12 cellular contexts compared by ENCODE assay signal in the genomic region with DNA sequence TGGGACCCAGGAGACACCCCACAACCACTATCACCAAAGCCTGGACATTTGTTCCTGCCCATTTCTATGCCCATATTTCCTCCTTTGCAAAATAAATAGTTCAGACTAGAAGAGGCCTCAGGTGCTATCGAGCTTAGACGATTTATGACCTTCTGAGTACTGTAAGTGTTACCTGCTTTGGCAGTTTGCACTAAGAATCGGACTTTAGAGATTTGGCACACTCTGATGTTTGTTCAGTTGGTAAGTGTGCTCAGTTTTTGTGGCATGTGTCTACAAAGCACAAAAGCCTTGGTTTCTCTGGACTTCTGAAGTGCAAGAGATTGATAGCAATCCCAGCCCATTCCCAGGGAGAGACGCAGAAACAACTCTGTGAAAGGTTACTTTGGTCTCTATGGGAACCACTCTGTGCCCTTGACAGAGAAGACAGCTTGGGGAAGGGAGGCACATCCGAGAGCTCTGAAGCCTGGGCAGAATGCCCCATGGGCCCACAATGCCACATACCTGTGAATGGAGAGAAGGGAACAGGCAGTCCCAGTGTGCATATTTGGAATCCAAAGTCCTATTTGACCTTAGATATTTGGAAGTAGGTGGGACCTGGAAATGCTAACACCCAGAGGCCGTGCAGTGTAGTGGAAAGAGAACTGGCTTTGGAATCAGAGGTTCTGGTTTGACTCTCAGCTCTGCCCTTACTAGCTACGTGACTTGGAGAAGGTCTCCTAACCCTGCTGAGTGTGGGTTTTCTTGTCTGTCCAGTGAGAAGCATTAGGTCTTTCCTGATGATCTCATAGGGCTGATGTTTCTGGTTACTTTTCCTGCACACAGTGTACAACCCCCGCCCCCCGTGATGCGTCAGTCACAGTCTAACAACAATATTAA.
DNase-seq lines count a peak whose midpoint lies in the region; ATAC-seq and TF ChIP-seq lines count a peak whose summit lies in the region.
"Had no signal": no experiment of that assay in that cellular context is flagged by ENCODE, and none has a peak within 500 bp of the region (broad histone marks: within the 10 kb centered on the region; RNA-seq: fewer than 3 reads in every experiment).

No MANE protein-coding gene starts in this region.

- H3K4me3 ChIP-seq in liver (ENCODE audit: low read depth in 1 of 3, low read length in 3 of 3) (peak overlapping the region in 1 of 3 donors; percentile 23), A673 (ENCODE audit: low read depth, low read length, poor library complexity, severe bottlenecking) (no peak overlapping the region)
- H3K4me3 ChIP-seq in CD8-positive, alpha-beta memory T cell (ENCODE audit: low read length): no peak overlapping the region
- H3K4me3 ChIP-seq: Peyer's patch had no signal

- no TSS peak for BruUV-seq in A673 (replicated peaks; lab: Mats Ljungman, UMichigan)

- POLR2A ChIA-PET in CD8-positive, alpha-beta memory T cell (lab: Charles Lee): no interaction called here
- POLR2A ChIA-PET in A673 (lab: Charles Lee; ENCODE audit: low non-redundant PET): no interaction called here

- peak; percentile 61 to 67 for TF ChIP-seq RAD21 in liver (IDR thresholded peaks at IDR 0.05)

- H3K9ac ChIP-seq in liver (ENCODE audit: low read depth in 1 of 2, low read length in 2 of 2): peak overlapping the region in 1 of 2 donors; percentile 19

- no peak for ATAC-seq in HG03571 (IDR thresholded peaks at IDR 0.05; ENCODE audit: unreplicated experiment)

- peak; percentile 99 for DNase-seq in DMS153 (lab: John Stamatoyannopoulos, UW)
- peak; percentile 68 for DNase-seq in NCI-H2029 (lab: John Stamatoyannopoulos, UW)
- peak; percentile 74 for DNase-seq in amniotic epithelial cell (ENCODE audit: low read depth)
- DNase-seq in NK-92 (lab: John Stamatoyannopoulos, UW; ENCODE audit: unreplicated experiment): no peak
- no peak for DNase-seq in CD8-positive, alpha-beta memory T cell
- no peak for DNase-seq in A673 (ENCODE audit: low spot score)
- DNase-seq: activated T-cell treated with anti-CD3 and anti-CD28 coated beads for 4 hours; NCI-H2171 treated with DMSO at 0.1 percent for 48 hours; Peyer's patch; stimulated activated CD4-positive, alpha-beta T cell treated with anti-CD3 and anti-CD28 coated beads, Interleukin-15, amount 100 ng/mL, for 24 hours had no signal

- 50% methylated on average over 10 of the region's 10 CpGs for WGBS in liver

- peaks cover 0 to 16% (median 14%) of the 10 kb centered on the region in 4 donors for H3K4me1 ChIP-seq in liver (ENCODE audit: control insufficient read depth in 4 of 4, insufficient read depth in 4 of 4, low read length in 3 of 4)
- H3K4me1 ChIP-seq in CD8-positive, alpha-beta memory T cell (ENCODE audit: insufficient read depth, low read length): no peaks in the 10 kb centered on the region
- H3K4me1 ChIP-seq in A673 (ENCODE audit: insufficient read depth, low read length, poor library complexity, severe bottlenecking): no peaks in the 10 kb centered on the region
- H3K4me1 ChIP-seq: Peyer's patch had no signal

- H3K9me3 ChIP-seq in liver (ENCODE audit: control insufficient read depth in 4 of 4, low read length in 3 of 4) (no peaks in the 10 kb centered on the region), A673 (ENCODE audit: low read depth, low read length, poor library complexity, severe bottlenecking) (no peaks in the 10 kb centered on the region)
- no peaks in the 10 kb centered on the region for H3K9me3 ChIP-seq in CD8-positive, alpha-beta memory T cell (ENCODE audit: low read length)
- H3K9me3 ChIP-seq: Peyer's patch had no signal

- H3K36me3 ChIP-seq in liver (ENCODE audit: control insufficient read depth in 4 of 4, insufficient read depth in 3 of 4, low read depth in 1 of 4, low read length in 3 of 4) (no peaks in the 10 kb centered on the region), A673 (ENCODE audit: insufficient read depth, low read length, poor library complexity, severe bottlenecking) (no peaks in the 10 kb centered on the region)
- H3K36me3 ChIP-seq in CD8-positive, alpha-beta memory T cell (ENCODE audit: insufficient read depth, low read length): no peaks in the 10 kb centered on the region
- H3K36me3 ChIP-seq: Peyer's patch had no signal

- H3K4me1 Mint-ChIP-seq in CD8-positive, alpha-beta memory T cell: no peaks in the 10 kb centered on the region

- intact Hi-C loops in A673 (cut with micrococcal nuclease; ENCODE audit: unreplicated experiment): no loop called here

- H3K27ac Mint-ChIP-seq in CD8-positive, alpha-beta memory T cell: no peak overlapping the region

- H3K27ac ChIP-seq in liver (ENCODE audit: low read depth in 1 of 2, low read length in 2 of 2) (peak overlapping the region; percentile 10 to 64), A673 (ENCODE audit: low read depth, low read length, poor library complexity, severe bottlenecking) (no peak overlapping the region)
- no peak overlapping the region for H3K27ac ChIP-seq in CD8-positive, alpha-beta memory T cell (ENCODE audit: low read depth, low read length)
- H3K27ac ChIP-seq: Peyer's patch had no signal

- H3K27me3 ChIP-seq in liver (ENCODE audit: control insufficient read depth in 4 of 4, insufficient read depth in 4 of 4, low read length in 3 of 4): no peaks in the 10 kb centered on the region
- no peaks in the 10 kb centered on the region for H3K27me3 ChIP-seq in CD8-positive, alpha-beta memory T cell (ENCODE audit: insufficient read depth, low read length, poor library complexity, severe bottlenecking)
- H3K27me3 ChIP-seq in A673 (replicated peaks; ENCODE audit: insufficient read depth, low read depth, low read length, poor library complexity): peaks cover 9% of the 10 kb centered on the region
- H3K27me3 ChIP-seq: Peyer's patch had no signal

- no peak overlapping the region for H3K4me3 Mint-ChIP-seq in CD8-positive, alpha-beta memory T cell

- no peaks in the 10 kb centered on the region for H3K36me3 Mint-ChIP-seq in CD8-positive, alpha-beta memory T cell

- no peaks in the 10 kb centered on the region for H3K27me3 Mint-ChIP-seq in CD8-positive, alpha-beta memory T cell

- TF ChIP-seq CTCF in liver (IDR thresholded peaks at IDR 0.05; ENCODE audit: low read depth, low read length, missing input control) (peak; percentile 36), A673 (conservative IDR thresholded peaks at IDR 0.05; ENCODE audit: low read depth, low read length) (no peak)

- peaks cover 0 to 2% (median 0%) of the 10 kb centered on the region in 5 donors for H3K9me3 Mint-ChIP-seq in CD8-positive, alpha-beta memory T cell

- CTCF ChIA-PET in CD8-positive, alpha-beta memory T cell (lab: Charles Lee): no interaction called here
- CTCF ChIA-PET in A673 (lab: Charles Lee): no interaction called here

TF ChIP-seq in liver, 16 proteins besides CTCF, POLR2A, EP300 and RAD21 (continues in another document):
- peak; percentile 86 for TF ChIP-seq YY1 (IDR thresholded peaks at IDR 0.05)
- TF ChIP-seq SP1 (IDR thresholded peaks at IDR 0.05): peak; percentile 99
- TF ChIP-seq JUND (IDR thresholded peaks at IDR 0.05): peak; percentile 44 to 87
- TF ChIP-seq HNF4A (conservative IDR thresholded peaks at IDR 0.05): peak; percentile 94 to 95
- TF ChIP-seq TAF1 (conservative IDR thresholded peaks at IDR 0.05): peak; percentile 66
- TF ChIP-seq, protein P1, sequence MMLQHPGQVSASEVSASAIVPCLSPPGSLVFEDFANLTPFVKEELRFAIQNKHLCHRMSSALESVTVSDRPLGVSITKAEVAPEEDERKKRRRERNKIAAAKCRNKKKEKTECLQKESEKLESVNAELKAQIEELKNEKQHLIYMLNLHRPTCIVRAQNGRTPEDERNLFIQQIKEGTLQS (IDR thresholded peaks at IDR 0.05): no peak
- TF ChIP-seq GABPA (IDR thresholded peaks at IDR 0.05 in 1 of 2, conservative IDR thresholded peaks at IDR 0.05 in 1 of 2): peak in 1 of 2 donors; percentile 36
- no peak for TF ChIP-seq NR2F2 (IDR thresholded peaks at IDR 0.05)
- TF ChIP-seq, protein P2, sequence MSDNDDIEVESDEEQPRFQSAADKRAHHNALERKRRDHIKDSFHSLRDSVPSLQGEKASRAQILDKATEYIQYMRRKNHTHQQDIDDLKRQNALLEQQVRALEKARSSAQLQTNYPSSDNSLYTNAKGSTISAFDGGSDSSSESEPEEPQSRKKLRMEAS (IDR thresholded peaks at IDR 0.05): peak; percentile 87
- peak in 1 of 2 donors; percentile 70 for TF ChIP-seq EGR1 (IDR thresholded peaks at IDR 0.05; ENCODE audit: low read depth in 2 of 2)
- TF ChIP-seq, protein P3, sequence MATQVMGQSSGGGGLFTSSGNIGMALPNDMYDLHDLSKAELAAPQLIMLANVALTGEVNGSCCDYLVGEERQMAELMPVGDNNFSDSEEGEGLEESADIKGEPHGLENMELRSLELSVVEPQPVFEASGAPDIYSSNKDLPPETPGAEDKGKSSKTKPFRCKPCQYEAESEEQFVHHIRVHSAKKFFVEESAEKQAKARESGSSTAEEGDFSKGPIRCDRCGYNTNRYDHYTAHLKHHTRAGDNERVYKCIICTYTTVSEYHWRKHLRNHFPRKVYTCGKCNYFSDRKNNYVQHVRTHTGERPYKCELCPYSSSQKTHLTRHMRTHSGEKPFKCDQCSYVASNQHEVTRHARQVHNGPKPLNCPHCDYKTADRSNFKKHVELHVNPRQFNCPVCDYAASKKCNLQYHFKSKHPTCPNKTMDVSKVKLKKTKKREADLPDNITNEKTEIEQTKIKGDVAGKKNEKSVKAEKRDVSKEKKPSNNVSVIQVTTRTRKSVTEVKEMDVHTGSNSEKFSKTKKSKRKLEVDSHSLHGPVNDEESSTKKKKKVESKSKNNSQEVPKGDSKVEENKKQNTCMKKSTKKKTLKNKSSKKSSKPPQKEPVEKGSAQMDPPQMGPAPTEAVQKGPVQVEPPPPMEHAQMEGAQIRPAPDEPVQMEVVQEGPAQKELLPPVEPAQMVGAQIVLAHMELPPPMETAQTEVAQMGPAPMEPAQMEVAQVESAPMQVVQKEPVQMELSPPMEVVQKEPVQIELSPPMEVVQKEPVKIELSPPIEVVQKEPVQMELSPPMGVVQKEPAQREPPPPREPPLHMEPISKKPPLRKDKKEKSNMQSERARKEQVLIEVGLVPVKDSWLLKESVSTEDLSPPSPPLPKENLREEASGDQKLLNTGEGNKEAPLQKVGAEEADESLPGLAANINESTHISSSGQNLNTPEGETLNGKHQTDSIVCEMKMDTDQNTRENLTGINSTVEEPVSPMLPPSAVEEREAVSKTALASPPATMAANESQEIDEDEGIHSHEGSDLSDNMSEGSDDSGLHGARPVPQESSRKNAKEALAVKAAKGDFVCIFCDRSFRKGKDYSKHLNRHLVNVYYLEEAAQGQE (IDR thresholded peaks at IDR 0.05): peak; percentile 75
- peak; percentile 75 for TF ChIP-seq FOXA1 (IDR thresholded peaks at IDR 0.05)
- no peak for TF ChIP-seq FOXA2 (IDR thresholded peaks at IDR 0.05)

Comparison
In these comparisons a context has a peak if more than half of its experiments do, and no peak if none do; other contexts are left out.
1. DNase-seq: peak in DMS153 (single experiment), NCI-H2029 (single experiment) and amniotic epithelial cell (single experiment); none in NK-92 (single experiment), CD8-positive, alpha-beta memory T cell (0 of 5) and A673 (single experiment).
2. H3K27ac ChIP-seq: peak in liver (2 of 2); none in CD8-positive, alpha-beta memory T cell (single experiment) and A673 (single experiment).